Comparison of ENCODE assay signal across 11 cellular contexts in the genomic region with DNA sequence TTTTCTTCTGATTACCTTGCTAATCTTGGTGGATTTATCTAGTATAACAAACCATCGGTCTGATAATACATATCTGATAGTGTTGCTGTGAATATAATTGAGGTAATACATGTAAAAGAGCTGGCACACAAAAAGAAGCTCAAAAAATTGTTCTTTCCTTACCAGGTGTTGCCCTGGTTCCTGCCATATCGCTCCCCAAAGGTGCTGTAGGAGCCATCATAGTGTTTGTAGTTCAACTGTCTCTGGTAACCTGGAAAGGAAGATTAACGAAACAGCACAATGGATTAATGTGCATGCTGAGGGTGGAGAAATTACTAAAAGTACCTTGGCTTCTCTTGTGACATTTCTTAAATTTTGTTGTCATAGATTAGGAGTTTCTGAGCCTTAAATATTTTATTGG. TPM values are rescaled to one million over a fixed set of nuclear protein-coding genes. Genes with fewer than 3 reads are reported as not detected.
"Had no signal": no experiment of that assay in that cellular context is flagged by ENCODE, and none has a peak within 500 bp of the region (broad histone marks: within the 10 kb centered on the region; RNA-seq: fewer than 3 reads in every experiment).

No MANE protein-coding gene starts in this region.

- H3K4me1 ChIP-seq: HAP-1 had no signal

- H3K36me3 ChIP-seq: HAP-1 had no signal

- DNase-seq: GM23248, GOT3, H7, H9, HCEC 1CT, HFFc6 had no signal

- FAIRE-seq: H1, H54 had no signal

- H3K9me3 ChIP-seq: HAP-1 had no signal

- H3K4me3 ChIP-seq: GM23248, GM23338, HAP-1 had no signal

- H3K4me1 Mint-ChIP-seq: H9 had no signal

- H3K9ac ChIP-seq: GM23248 had no signal

- H3K27ac ChIP-seq: GM23248 had no signal

- H3K27ac Mint-ChIP-seq: GM23338, H9, HFFc6 had no signal

- H2AFZ ChIP-seq: GM23248, GM23338 had no signal

- H3K4me2 ChIP-seq: GM23338 had no signal

- ATAC-seq: GM23338, HCT116 had no signal

- H3K4me3 Mint-ChIP-seq: GM23338, H9, HFFc6 had no signal

RNA-seq across cellular contexts. Expression of a gene that starts 36.6 kb away (rescaled TPM):
- total RNA-seq: GM23338, H1, H7 had no signal
